18 cellular contexts compared by ENCODE assay signal in the genomic region with DNA sequence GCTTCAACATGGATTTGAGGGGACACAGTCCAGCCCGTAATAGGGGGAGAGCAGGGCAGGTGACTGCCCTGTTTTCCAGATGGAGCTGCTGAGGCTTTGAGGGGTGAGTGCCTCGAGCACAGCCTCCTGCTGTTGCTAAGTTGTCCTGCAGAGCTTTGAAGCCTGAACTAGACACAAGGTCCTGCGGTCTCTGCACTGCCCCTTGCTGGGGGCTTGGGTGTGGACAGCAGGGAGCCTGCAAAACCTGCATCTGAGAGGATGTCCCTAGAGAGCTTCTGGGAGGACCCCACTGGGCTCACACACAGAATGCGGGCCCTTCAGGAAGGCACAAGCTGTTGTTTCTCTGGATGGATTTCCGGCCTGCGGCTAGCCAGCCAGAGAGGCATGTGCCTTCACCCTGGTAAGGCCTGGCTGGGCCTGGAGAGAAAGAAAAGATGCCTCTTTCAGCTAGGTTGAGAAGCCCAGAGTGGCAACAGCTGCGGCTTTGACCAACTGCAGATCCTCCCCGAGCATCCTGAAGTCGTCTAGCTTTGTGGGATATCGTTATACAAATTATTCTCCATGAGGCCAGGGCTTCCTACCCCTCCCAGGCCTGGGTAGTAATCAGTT.
"Had no signal": no experiment of that assay in that cellular context is flagged by ENCODE, and none has a peak within 500 bp of the region (broad histone marks: within the 10 kb centered on the region; RNA-seq: fewer than 3 reads in every experiment).

No MANE protein-coding gene starts in this region.

- H3K4me1 ChIP-seq: colonic mucosa had no signal

- DNase-seq: activated CD4-positive, alpha-beta T cell treated with anti-CD3 and anti-CD28 coated beads for 1 hour; activated CD8-positive, alpha-beta memory T cell treated with anti-CD3 and anti-CD28 coated beads for 24 hours; activated CD8-positive, alpha-beta memory T cell treated with anti-CD3 and anti-CD28 coated beads, Interleukin-2, amount 50 U/mL, for 48 hours; activated effector memory CD4-positive, alpha-beta T cell treated with anti-CD3 and anti-CD28 coated beads, Interleukin-2, amount 50 U/mL, for 16 hours; aorta; brain microvascular endothelial cell; central memory CD4-positive, alpha-beta T cell; colonic mucosa; kidney; left lung; ovary; stimulated activated CD4-positive, alpha-beta T cell treated with anti-CD3 and anti-CD28 coated beads, Interleukin-4, amount 100 ng/mL, for 4 hours; stimulated activated naive B cell treated with anti-CD40 and anti-IgM and Interleukin-4, amounts not matched to agents 10 μg/mL and 1 μg/mL and 100 μg/mL, for 72 hours; upper lobe of right lung had no signal

- H3K4me3 Mint-ChIP-seq: activated T-cell treated with anti-CD3 and anti-CD28 coated beads, Interleukin-2, amount 50 U/mL, for 72 hours; neural crest cell; stimulated activated naive B cell treated with anti-CD40 and anti-IgM and Interleukin-4, amounts not matched to agents 10 μg/mL and 1 μg/mL and 100 μg/mL, for 72 hours had no signal

- H3K36me3 ChIP-seq: brain microvascular endothelial cell, colonic mucosa, left lung, ovary, upper lobe of right lung had no signal

- H3K27ac Mint-ChIP-seq: activated T-cell treated with anti-CD3 and anti-CD28 coated beads, Interleukin-2, amount 50 U/mL, for 72 hours; stimulated activated naive B cell treated with anti-CD40 and anti-IgM and Interleukin-4, amounts not matched to agents 10 μg/mL and 1 μg/mL and 100 μg/mL, for 72 hours had no signal

- H3K36me3 Mint-ChIP-seq: stimulated activated naive B cell treated with anti-CD40 and anti-IgM and Interleukin-4, amounts not matched to agents 10 μg/mL and 1 μg/mL and 100 μg/mL, for 72 hours had no signal

- H3K9me3 ChIP-seq: colonic mucosa, left lung, ovary, upper lobe of right lung had no signal

- H3K27ac ChIP-seq: brain microvascular endothelial cell, colonic mucosa, left lung, ovary, upper lobe of right lung, VCaP had no signal

- H3K27me3 ChIP-seq: brain microvascular endothelial cell, colonic mucosa, left lung, ovary, upper lobe of right lung had no signal

- H3K4me3 ChIP-seq: colonic mucosa, left lung, ovary, upper lobe of right lung had no signal

- H3K4me1 Mint-ChIP-seq: neural crest cell had no signal

- H3K9me3 Mint-ChIP-seq: activated T-cell treated with anti-CD3 and anti-CD28 coated beads, Interleukin-2, amount 50 U/mL, for 72 hours; neural crest cell; stimulated activated naive B cell treated with anti-CD40 and anti-IgM and Interleukin-4, amounts not matched to agents 10 μg/mL and 1 μg/mL and 100 μg/mL, for 72 hours had no signal

- ATAC-seq: activated T-cell treated with anti-CD3 and anti-CD28 coated beads, Interleukin-2, amount 50 U/mL, for 72 hours; left lung; sciatic nerve; upper lobe of right lung had no signal
